8 cellular contexts compared by ENCODE assay signal in the genomic region with DNA sequence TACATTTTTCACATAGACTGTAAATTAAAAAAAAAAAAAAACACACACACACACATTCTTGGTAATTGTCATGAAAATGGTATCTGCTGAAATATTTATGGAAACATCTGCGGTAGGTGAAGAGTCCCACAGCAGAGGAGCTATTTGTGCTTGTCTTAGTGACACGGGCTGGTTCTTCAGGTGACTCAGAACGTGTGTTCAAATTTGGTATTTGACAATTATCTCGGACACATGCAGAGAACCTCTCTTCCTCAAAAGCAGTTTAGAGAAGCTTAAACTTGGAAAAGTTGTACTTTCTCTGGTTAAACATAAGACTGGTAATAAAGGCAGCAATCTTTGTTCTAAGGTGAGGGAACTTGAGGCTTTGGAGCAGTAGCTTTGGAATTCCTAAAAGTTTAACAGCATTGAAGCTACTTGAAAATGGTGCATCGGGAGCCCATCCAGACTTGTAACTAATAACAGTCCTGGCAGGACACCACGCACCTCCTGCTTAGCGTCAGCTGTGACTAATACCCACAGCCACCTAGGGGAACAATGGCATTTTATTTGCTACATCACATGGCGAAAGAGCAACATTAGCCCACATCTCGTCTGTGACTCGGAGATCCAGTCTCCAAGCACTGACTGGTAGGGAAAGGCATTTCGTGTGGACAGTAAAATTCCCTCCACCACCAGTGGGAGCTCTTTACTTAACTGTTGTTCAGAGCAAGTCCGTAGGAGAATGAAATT.
DNase-seq lines count a peak whose midpoint lies in the region; ATAC-seq and TF ChIP-seq lines count a peak whose summit lies in the region.

No MANE protein-coding gene starts in this region.

- H3K9me3 ChIP-seq in heart right ventricle = no peaks in the 10 kb centered on the region

- peaks cover 0 to 3% (median 0%) of the 10 kb centered on the region in 7 donors for H3K27me3 ChIP-seq in heart right ventricle
- no peaks in the 10 kb centered on the region for H3K27me3 ChIP-seq in rectal smooth muscle tissue (ENCODE audit: control insufficient read depth, insufficient read depth, low read length)

- H3K4me3 ChIP-seq in heart right ventricle (peak overlapping the region in 1 of 10 donors; percentile 8), rectal smooth muscle tissue (ENCODE audit: low read length) (no peak overlapping the region)

- POLR2A ChIA-PET in WTC11 (lab: Charles Lee) = no interaction called here

- TF ChIP-seq CTCF in WTC11 (IDR thresholded peaks at IDR 0.05) (no peak; the same call in 1 of the 2 replicates), heart right ventricle (IDR thresholded peaks at IDR 0.05) (peak; percentile 8 to 82 (median 65)), natural killer cell (IDR thresholded peaks at IDR 0.05) (no peak)

- H3K36me3 ChIP-seq in heart right ventricle = no peaks in the 10 kb centered on the region
- H3K36me3 ChIP-seq in rectal smooth muscle tissue (ENCODE audit: control insufficient read depth, insufficient read depth, low read length) = no peaks in the 10 kb centered on the region

- H3K4me1 ChIP-seq in heart right ventricle (peaks cover 0 to 9% (median 0%) of the 10 kb centered on the region in 9 donors), rectal smooth muscle tissue (ENCODE audit: control insufficient read depth, insufficient read depth, low read length) (peaks cover 3% of the 10 kb centered on the region)

- H3K36me3 Mint-ChIP-seq in WTC11 = no peaks in the 10 kb centered on the region
- H3K36me3 Mint-ChIP-seq in natural killer cell = no peaks in the 10 kb centered on the region

- no peak overlapping the region for H3K27ac Mint-ChIP-seq in WTC11
- H3K27ac Mint-ChIP-seq in natural killer cell = no peak overlapping the region

- no peak overlapping the region for H3K4me3 Mint-ChIP-seq in WTC11
- H3K4me3 Mint-ChIP-seq in natural killer cell = no peak overlapping the region

- H3K27ac ChIP-seq in heart right ventricle (no peak overlapping the region), rectal smooth muscle tissue (ENCODE audit: low read depth, low read length) (peak overlapping the region; percentile 31)

- H3K9ac ChIP-seq in rectal smooth muscle tissue (ENCODE audit: low read length) = no peak overlapping the region

- H3K4me1 Mint-ChIP-seq in WTC11 (peaks cover 4% of the 10 kb centered on the region; the same call in 1 of the 2 replicates), natural killer cell (no peaks in the 10 kb centered on the region)

- H3K27me3 Mint-ChIP-seq in WTC11 (ENCODE audit: low read depth) (no peaks in the 10 kb centered on the region), natural killer cell (ENCODE audit: low read depth in 2 of 2) (no peaks in the 10 kb centered on the region)

- WGBS in heart right ventricle, 2 donors = 32 to 34% methylated on average over 12 of the region's 12 CpGs

- no peaks in the 10 kb centered on the region for H3K9me3 Mint-ChIP-seq in WTC11
- peaks cover 0 to 2% of the 10 kb centered on the region in 2 donors for H3K9me3 Mint-ChIP-seq in natural killer cell

- intact Hi-C loops in heart right ventricle (cut with DNase I) = loop anchor here in 6 of 10 donors (5.0 to 10.0 kb wide), 4 partner anchors 1667 to 1966 kb away; a partner anchor contains a TSS
- intact Hi-C loops in natural killer cell (cut with micrococcal nuclease) = loop anchor here (10.0 kb wide), 1 partner anchor 1963 kb away; a partner anchor contains a TSS

- ATAC-seq in WTC11 (peak; percentile 95), heart right ventricle (peak; percentile 58 to 92 (median 83)), natural killer cell (no peak)

- peak; percentile 27 for DNase-seq in GM03348 (ENCODE audit: low spot score)
- DNase-seq in NCI-H1048 (lab: John Stamatoyannopoulos, UW) = peak; percentile 84
- peak; percentile 64 for DNase-seq in WTC11 (ENCODE audit: low spot score)
- DNase-seq in heart right ventricle = peak in 1 of 2 donors; percentile 78
- DNase-seq in natural killer cell = no peak
- no peak for DNase-seq in activated CD4-positive, alpha-beta T cell treated with anti-CD3 and anti-CD28 coated beads for 48 hours
- DNase-seq in CD1c-positive myeloid dendritic cell (ENCODE audit: extremely low spot score) = no peak

- CTCF ChIA-PET in WTC11 (lab: Charles Lee) = interaction anchor here (0.5 to 2.1 kb wide), 10 partner anchors 10 to 688 kb away, joined by 3 to 10 read pairs (median 5); no protein-coding TSS in a partner anchor

TF ChIP-seq in WTC11, 78 proteins besides CTCF, POLR2A, EP300 and RAD21:
- no peak for TF ChIP-seq NR3C1 (CRISPR knock-in tag; conservative IDR thresholded peaks at IDR 0.05; ENCODE audit: low read depth)
- no peak for TF ChIP-seq ZNF263 (CRISPR knock-in tag; IDR thresholded peaks at IDR 0.05; ENCODE audit: low read depth)
- no peak for TF ChIP-seq ETV6 (CRISPR knock-in tag; IDR thresholded peaks at IDR 0.05)
- no peak for TF ChIP-seq RORB (CRISPR knock-in tag; IDR thresholded peaks at IDR 0.05)
- TF ChIP-seq, protein P1, sequence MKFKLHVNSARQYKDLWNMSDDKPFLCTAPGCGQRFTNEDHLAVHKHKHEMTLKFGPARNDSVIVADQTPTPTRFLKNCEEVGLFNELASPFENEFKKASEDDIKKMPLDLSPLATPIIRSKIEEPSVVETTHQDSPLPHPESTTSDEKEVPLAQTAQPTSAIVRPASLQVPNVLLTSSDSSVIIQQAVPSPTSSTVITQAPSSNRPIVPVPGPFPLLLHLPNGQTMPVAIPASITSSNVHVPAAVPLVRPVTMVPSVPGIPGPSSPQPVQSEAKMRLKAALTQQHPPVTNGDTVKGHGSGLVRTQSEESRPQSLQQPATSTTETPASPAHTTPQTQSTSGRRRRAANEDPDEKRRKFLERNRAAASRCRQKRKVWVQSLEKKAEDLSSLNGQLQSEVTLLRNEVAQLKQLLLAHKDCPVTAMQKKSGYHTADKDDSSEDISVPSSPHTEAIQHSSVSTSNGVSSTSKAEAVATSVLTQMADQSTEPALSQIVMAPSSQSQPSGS (CRISPR knock-in tag; IDR thresholded peaks at IDR 0.05; ENCODE audit: borderline replicate concordance, low read depth) = no peak
- no peak for TF ChIP-seq RELA (CRISPR knock-in tag; IDR thresholded peaks at IDR 0.05; ENCODE audit: borderline replicate concordance)
- TF ChIP-seq GRHL2 (CRISPR knock-in tag; IDR thresholded peaks at IDR 0.05; ENCODE audit: insufficient replicate concordance, severe bottlenecking) = no peak
- no peak for TF ChIP-seq FOXP1 (CRISPR knock-in tag; IDR thresholded peaks at IDR 0.05; ENCODE audit: borderline replicate concordance)
- TF ChIP-seq NFE2L1 (CRISPR knock-in tag; IDR thresholded peaks at IDR 0.05) = no peak
- no peak for TF ChIP-seq ZBTB21 (CRISPR knock-in tag; IDR thresholded peaks at IDR 0.05; ENCODE audit: borderline replicate concordance)
- TF ChIP-seq, protein P2, sequence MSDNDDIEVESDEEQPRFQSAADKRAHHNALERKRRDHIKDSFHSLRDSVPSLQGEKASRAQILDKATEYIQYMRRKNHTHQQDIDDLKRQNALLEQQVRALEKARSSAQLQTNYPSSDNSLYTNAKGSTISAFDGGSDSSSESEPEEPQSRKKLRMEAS (CRISPR knock-in tag; IDR thresholded peaks at IDR 0.05) = no peak
- TF ChIP-seq ZNF317 (CRISPR knock-in tag; IDR thresholded peaks at IDR 0.05; ENCODE audit: borderline replicate concordance, low read depth) = no peak
- TF ChIP-seq, protein P3, sequence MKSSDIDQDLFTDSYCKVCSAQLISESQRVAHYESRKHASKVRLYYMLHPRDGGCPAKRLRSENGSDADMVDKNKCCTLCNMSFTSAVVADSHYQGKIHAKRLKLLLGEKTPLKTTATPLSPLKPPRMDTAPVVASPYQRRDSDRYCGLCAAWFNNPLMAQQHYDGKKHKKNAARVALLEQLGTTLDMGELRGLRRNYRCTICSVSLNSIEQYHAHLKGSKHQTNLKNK (CRISPR knock-in tag; IDR thresholded peaks at IDR 0.05) = no peak
- no peak for TF ChIP-seq TEAD1 (CRISPR knock-in tag; IDR thresholded peaks at IDR 0.05)
- TF ChIP-seq KAT7 (CRISPR knock-in tag; IDR thresholded peaks at IDR 0.05; ENCODE audit: borderline replicate concordance) = no peak
- TF ChIP-seq FOXJ3 (CRISPR knock-in tag; IDR thresholded peaks at IDR 0.05; ENCODE audit: borderline replicate concordance) = no peak
- no peak for TF ChIP-seq GABPB1 (CRISPR knock-in tag; IDR thresholded peaks at IDR 0.05)
- TF ChIP-seq, protein P4, sequence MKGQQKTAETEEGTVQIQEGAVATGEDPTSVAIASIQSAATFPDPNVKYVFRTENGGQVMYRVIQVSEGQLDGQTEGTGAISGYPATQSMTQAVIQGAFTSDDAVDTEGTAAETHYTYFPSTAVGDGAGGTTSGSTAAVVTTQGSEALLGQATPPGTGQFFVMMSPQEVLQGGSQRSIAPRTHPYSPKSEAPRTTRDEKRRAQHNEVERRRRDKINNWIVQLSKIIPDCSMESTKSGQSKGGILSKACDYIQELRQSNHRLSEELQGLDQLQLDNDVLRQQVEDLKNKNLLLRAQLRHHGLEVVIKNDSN (CRISPR knock-in tag; IDR thresholded peaks at IDR 0.05) = no peak
- no peak for TF ChIP-seq ZNF396 (CRISPR knock-in tag; IDR thresholded peaks at IDR 0.05; ENCODE audit: borderline replicate concordance)
TF ChIP-seq in WTC11: peak in this region for 0.

Comparison
In these comparisons a context has a peak if more than half of its experiments do, and no peak if none do; other contexts are left out.
1. DNase-seq: peak in GM03348 (single experiment), NCI-H1048 (single experiment) and WTC11 (single experiment); none in natural killer cell (single experiment), activated CD4-positive, alpha-beta T cell treated with anti-CD3 and anti-CD28 coated beads for 48 hours (single experiment) and CD1c-positive myeloid dendritic cell (single experiment).
2. ATAC-seq: peak in WTC11 (single experiment) and heart right ventricle (8 of 8); none in natural killer cell (0 of 3).
3. CTCF ChIP-seq: peak in heart right ventricle (9 of 9); none in WTC11 (single experiment) and natural killer cell (single experiment).